ENCODE assay signal across 1 cellular context in the genomic region with DNA sequence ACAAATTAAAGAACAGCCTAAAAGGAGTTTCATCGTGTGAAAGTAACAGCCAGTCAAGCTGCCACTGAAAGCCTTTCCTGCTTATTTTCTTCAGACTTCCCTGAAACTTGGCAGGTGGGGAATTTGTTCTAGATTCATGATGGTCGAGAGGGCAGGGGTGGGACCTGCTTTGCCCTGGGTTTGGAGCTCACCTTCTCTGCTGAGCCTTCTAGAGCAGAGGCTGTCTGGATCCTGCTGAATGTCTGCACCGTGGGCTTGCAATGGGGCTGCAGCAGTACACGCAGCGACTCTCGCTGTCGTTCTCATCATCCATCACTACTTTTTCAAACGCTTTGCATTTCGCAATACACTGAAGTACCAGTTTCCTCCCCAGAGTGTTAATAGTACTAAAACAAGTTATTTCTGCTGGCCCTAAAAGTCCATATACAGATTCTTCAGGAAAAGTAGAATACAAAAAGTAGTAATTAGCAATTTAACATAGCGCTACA.
TF ChIP-seq lines count a peak whose summit lies in the region.

No MANE protein-coding gene starts in this region.

TF ChIP-seq in H1, 55 proteins besides CTCF, POLR2A, EP300 and RAD21:
- no peak for TF ChIP-seq GABPA (IDR thresholded peaks at IDR 0.05; ENCODE audit: borderline replicate concordance, insufficient read depth, low read length)
- peak; percentile 51 for TF ChIP-seq RNF2 (IDR thresholded peaks at IDR 0.05; ENCODE audit: borderline replicate concordance, low read depth, low read length, missing control alignments, poor library complexity, severe bottlenecking)
- TF ChIP-seq CEBPB (IDR thresholded peaks at IDR 0.05; ENCODE audit: low read depth, low read length) = peak; percentile 82
